In the genomic region with DNA sequence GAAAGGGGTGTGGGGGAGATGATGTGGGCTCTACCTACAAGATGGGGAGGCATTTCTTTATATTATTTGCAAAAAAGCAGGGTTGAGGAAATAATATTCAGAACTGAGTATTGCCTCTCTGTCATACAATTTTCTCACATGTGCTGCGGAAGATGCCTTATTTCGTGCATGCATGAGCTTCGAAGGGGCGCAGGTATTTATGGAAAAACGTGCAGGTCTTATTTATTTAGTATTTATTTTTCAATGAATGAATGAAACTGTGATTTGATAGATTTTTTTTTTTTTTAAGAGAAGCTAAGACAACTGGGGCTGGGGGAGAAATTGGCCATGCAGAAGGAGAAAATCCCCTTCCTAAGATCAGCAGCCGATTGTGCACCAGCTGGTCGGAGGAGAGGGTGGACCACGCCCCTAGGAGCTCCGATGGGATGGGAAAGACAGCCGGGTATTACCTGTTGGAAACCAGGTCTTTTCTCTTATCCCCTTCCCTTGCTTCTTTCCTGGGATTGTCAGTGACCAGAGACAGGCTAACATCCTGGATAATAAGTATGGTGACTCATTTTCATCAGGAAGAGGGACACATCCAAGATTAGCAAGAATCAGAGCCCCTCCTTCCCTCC, we compare ENCODE assay signal across 1 cellular context.
TF ChIP-seq lines count a peak whose summit lies in the region.

No MANE protein-coding gene starts in this region.

TF ChIP-seq in WTC11, 78 proteins besides CTCF, POLR2A, EP300 and RAD21 (continued from another document):
- TF ChIP-seq, protein P1, sequence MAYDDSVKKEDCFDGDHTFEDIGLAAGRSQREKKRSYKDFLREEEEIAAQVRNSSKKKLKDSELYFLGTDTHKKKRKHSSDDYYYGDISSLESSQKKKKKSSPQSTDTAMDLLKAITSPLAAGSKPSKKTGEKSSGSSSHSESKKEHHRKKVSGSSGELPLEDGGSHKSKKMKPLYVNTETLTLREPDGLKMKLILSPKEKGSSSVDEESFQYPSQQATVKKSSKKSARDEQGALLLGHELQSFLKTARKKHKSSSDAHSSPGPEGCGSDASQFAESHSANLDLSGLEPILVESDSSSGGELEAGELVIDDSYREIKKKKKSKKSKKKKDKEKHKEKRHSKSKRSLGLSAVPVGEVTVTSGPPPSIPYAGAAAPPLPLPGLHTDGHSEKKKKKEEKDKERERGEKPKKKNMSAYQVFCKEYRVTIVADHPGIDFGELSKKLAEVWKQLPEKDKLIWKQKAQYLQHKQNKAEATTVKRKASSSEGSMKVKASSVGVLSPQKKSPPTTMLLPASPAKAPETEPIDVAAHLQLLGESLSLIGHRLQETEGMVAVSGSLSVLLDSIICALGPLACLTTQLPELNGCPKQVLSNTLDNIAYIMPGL (CRISPR knock-in tag; IDR thresholded peaks at IDR 0.05) = no peak
- TF ChIP-seq, protein P2, sequence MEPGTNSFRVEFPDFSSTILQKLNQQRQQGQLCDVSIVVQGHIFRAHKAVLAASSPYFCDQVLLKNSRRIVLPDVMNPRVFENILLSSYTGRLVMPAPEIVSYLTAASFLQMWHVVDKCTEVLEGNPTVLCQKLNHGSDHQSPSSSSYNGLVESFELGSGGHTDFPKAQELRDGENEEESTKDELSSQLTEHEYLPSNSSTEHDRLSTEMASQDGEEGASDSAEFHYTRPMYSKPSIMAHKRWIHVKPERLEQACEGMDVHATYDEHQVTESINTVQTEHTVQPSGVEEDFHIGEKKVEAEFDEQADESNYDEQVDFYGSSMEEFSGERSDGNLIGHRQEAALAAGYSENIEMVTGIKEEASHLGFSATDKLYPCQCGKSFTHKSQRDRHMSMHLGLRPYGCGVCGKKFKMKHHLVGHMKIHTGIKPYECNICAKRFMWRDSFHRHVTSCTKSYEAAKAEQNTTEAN (CRISPR knock-in tag; IDR thresholded peaks at IDR 0.05) = no peak
- TF ChIP-seq STAT6 (CRISPR knock-in tag; conservative IDR thresholded peaks at IDR 0.05; ENCODE audit: low read depth) (no peak), ZNF232 (CRISPR knock-in tag; IDR thresholded peaks at IDR 0.05) (no peak), NFYB (CRISPR knock-in tag; conservative IDR thresholded peaks at IDR 0.05; ENCODE audit: low read depth) (no peak), ZNF121 (CRISPR knock-in tag; IDR thresholded peaks at IDR 0.05) (no peak), JAZF1 (CRISPR knock-in tag; IDR thresholded peaks at IDR 0.05) (no peak), E2F4 (CRISPR knock-in tag; IDR thresholded peaks at IDR 0.05; ENCODE audit: borderline replicate concordance, low read depth) (no peak), KAT7 (CRISPR knock-in tag; IDR thresholded peaks at IDR 0.05; ENCODE audit: borderline replicate concordance) (no peak)
- TF ChIP-seq, protein P3, sequence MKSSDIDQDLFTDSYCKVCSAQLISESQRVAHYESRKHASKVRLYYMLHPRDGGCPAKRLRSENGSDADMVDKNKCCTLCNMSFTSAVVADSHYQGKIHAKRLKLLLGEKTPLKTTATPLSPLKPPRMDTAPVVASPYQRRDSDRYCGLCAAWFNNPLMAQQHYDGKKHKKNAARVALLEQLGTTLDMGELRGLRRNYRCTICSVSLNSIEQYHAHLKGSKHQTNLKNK (CRISPR knock-in tag; IDR thresholded peaks at IDR 0.05) = no peak
- TF ChIP-seq, protein P4, sequence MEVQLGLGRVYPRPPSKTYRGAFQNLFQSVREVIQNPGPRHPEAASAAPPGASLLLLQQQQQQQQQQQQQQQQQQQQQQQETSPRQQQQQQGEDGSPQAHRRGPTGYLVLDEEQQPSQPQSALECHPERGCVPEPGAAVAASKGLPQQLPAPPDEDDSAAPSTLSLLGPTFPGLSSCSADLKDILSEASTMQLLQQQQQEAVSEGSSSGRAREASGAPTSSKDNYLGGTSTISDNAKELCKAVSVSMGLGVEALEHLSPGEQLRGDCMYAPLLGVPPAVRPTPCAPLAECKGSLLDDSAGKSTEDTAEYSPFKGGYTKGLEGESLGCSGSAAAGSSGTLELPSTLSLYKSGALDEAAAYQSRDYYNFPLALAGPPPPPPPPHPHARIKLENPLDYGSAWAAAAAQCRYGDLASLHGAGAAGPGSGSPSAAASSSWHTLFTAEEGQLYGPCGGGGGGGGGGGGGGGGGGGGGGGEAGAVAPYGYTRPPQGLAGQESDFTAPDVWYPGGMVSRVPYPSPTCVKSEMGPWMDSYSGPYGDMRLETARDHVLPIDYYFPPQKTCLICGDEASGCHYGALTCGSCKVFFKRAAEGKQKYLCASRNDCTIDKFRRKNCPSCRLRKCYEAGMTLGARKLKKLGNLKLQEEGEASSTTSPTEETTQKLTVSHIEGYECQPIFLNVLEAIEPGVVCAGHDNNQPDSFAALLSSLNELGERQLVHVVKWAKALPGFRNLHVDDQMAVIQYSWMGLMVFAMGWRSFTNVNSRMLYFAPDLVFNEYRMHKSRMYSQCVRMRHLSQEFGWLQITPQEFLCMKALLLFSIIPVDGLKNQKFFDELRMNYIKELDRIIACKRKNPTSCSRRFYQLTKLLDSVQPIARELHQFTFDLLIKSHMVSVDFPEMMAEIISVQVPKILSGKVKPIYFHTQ (CRISPR knock-in tag; IDR thresholded peaks at IDR 0.05) = no peak
